Comparison of ENCODE assay signal across 21 cellular contexts in genomic region chr10:121267236-121268003, GRCh38.
"Had no signal": no experiment of that assay in that cellular context is flagged by ENCODE, and none has a peak within 500 bp of the region (broad histone marks: within the 10 kb centered on the region; RNA-seq: fewer than 3 reads in every experiment).

No MANE protein-coding gene starts in this region.

- H3K4me3 ChIP-seq: MG63, SK-N-MC had no signal

- ATAC-seq: Panc1, PC-3 had no signal

- H3K36me3 ChIP-seq: MG63 had no signal

- H3K9me3 ChIP-seq: MG63 had no signal

- DNase-seq: KBM-7; MG63; NCI-H1092; NCI-H1105 treated with DMSO at 0.1 percent for 48 hours; NCI-H1417 treated with DMSO at 0.1 percent for 48 hours; NCI-H187; NCI-H2081 treated with DMSO at 0.1 percent for 48 hours; NCI-H2171; NCI-H226; NCI-H446; NCI-H510A; NCI-H524 treated with DMSO at 0.1 percent for 48 hours; NCI-H69; NCI-H774; NK-92 treated with Interleukin-12 subunit alpha and Interleukin-12 subunit beta, amount 100 ng/mL, for 24 hours; PC-3; SHP77 had no signal

- H3K27me3 ChIP-seq: MG63 had no signal

- H3K27ac ChIP-seq: HL-60, RWPE1, SK-N-MC had no signal
